In genomic region chr2:64455545-64455944, GRCh38 we compare ENCODE assay signal across 9 cellular contexts. TPM values are rescaled to one million over a fixed set of nuclear protein-coding genes. Genes with fewer than 3 reads are reported as not detected.
DNase-seq lines count a peak whose midpoint lies in the region; ATAC-seq and TF ChIP-seq lines count a peak whose summit lies in the region.
"Had no signal": no experiment of that assay in that cellular context is flagged by ENCODE, and none has a peak within 500 bp of the region (broad histone marks: within the 10 kb centered on the region; RNA-seq: fewer than 3 reads in every experiment).

No MANE protein-coding gene starts in this region.

- ATAC-seq in activated T-cell treated with anti-CD3 and anti-CD28 coated beads, Interleukin-2, amount 50 U/mL, for 72 hours (replicated peaks in 1 of 2), result no peak
- no peak for ATAC-seq in activated B cell treated with CpG ODN at 0.5 μM for 24 hours (ENCODE audit: low read depth)
- no peak for ATAC-seq in HG03025 (IDR thresholded peaks at IDR 0.05; ENCODE audit: low FRiP score, unreplicated experiment)
- ATAC-seq in HG03565 (IDR thresholded peaks at IDR 0.05; ENCODE audit: unreplicated experiment), result no peak

- TF ChIP-seq POLR2A in tibial nerve (IDR thresholded peaks at IDR 0.05), result no peak

- POLR2A ChIA-PET in activated B cell treated with CpG ODN at 0.5 μM for 24 hours (lab: Charles Lee), result interaction anchor here (1.1 kb wide), 1 partner anchor 18 kb away, joined by 3 read pairs; no protein-coding TSS in a partner anchor

- DNase-seq in activated T-cell treated with anti-CD3 and anti-CD28 coated beads, Interleukin-2, amount 50 U/mL, for 72 hours, result no peak
- DNase-seq in activated T-cell treated with anti-CD3 and anti-CD28 coated beads for 4 hours (no peak), activated B cell treated with CpG ODN at 0.5 μM for 24 hours (no peak), tibial nerve (ENCODE audit: low spot score in 2 of 2) (no peak), ureter (ENCODE audit: low spot score) (no peak)
- DNase-seq: COR-L47 had no signal

- H3K27ac ChIP-seq in tibial nerve, result peak overlapping the region in 3 of 4 donors; percentile 93 to 98 (median 98)

- WGBS in tibial nerve, 2 donors, result 46 to 55% methylated on average over 2 of the region's 2 CpGs

- H3K4me1 ChIP-seq in tibial nerve, result peaks cover 0 to 52% (median 6%) of the 10 kb centered on the region in 4 donors

- H3K27ac Mint-ChIP-seq in activated T-cell treated with anti-CD3 and anti-CD28 coated beads, Interleukin-2, amount 50 U/mL, for 72 hours, result no peak overlapping the region
- no peak overlapping the region for H3K27ac Mint-ChIP-seq in activated B cell treated with CpG ODN at 0.5 μM for 24 hours

- H3K9me3 ChIP-seq in iPS-18c (ENCODE audit: control insufficient read depth, insufficient read depth, low read length) (no peaks in the 10 kb centered on the region), tibial nerve (no peaks in the 10 kb centered on the region)

- intact Hi-C loops in activated B cell treated with CpG ODN at 0.5 μM for 24 hours (cut with micrococcal nuclease), result loop anchor here (2.0 kb wide), 2 partner anchors 19 to 33 kb away; no protein-coding TSS in a partner anchor

- H3K9me3 Mint-ChIP-seq in activated T-cell treated with anti-CD3 and anti-CD28 coated beads, Interleukin-2, amount 50 U/mL, for 72 hours, result no peaks in the 10 kb centered on the region
- no peaks in the 10 kb centered on the region for H3K9me3 Mint-ChIP-seq in activated B cell treated with CpG ODN at 0.5 μM for 24 hours

- no peaks in the 10 kb centered on the region for H3K27me3 ChIP-seq in tibial nerve

- CTCF ChIA-PET in activated B cell treated with CpG ODN at 0.5 μM for 24 hours (lab: Charles Lee), result interaction anchor here (1.0 kb wide), 1 partner anchor 129 kb away, joined by 3 read pairs; no protein-coding TSS in a partner anchor

- peaks cover 2 to 34% (median 6%) of the 10 kb centered on the region in 3 donors for H3K36me3 ChIP-seq in tibial nerve

- H3K27me3 Mint-ChIP-seq in activated T-cell treated with anti-CD3 and anti-CD28 coated beads, Interleukin-2, amount 50 U/mL, for 72 hours (ENCODE audit: low read depth), result peaks cover 7% of the 10 kb centered on the region
- H3K27me3 Mint-ChIP-seq in activated B cell treated with CpG ODN at 0.5 μM for 24 hours, result no peaks in the 10 kb centered on the region

- no peak for TF ChIP-seq EP300 in tibial nerve (IDR thresholded peaks at IDR 0.05)

- peaks cover 9% of the 10 kb centered on the region for H3K4me1 Mint-ChIP-seq in activated T-cell treated with anti-CD3 and anti-CD28 coated beads, Interleukin-2, amount 50 U/mL, for 72 hours (ENCODE audit: low read depth)
- peaks cover 9% of the 10 kb centered on the region for H3K4me1 Mint-ChIP-seq in activated B cell treated with CpG ODN at 0.5 μM for 24 hours

- H3K36me3 Mint-ChIP-seq in activated T-cell treated with anti-CD3 and anti-CD28 coated beads, Interleukin-2, amount 50 U/mL, for 72 hours (ENCODE audit: insufficient read depth in 2 of 2), result no peaks in the 10 kb centered on the region
- H3K36me3 Mint-ChIP-seq in activated B cell treated with CpG ODN at 0.5 μM for 24 hours (ENCODE audit: low read depth), result no peaks in the 10 kb centered on the region

- peak overlapping the region; percentile 76; the same call in 1 of the 2 replicates for H3K4me3 ChIP-seq in iPS-18c (ENCODE audit: insufficient read depth, low read depth, low read length)
- H3K4me3 ChIP-seq in tibial nerve, result peak overlapping the region in 3 of 4 donors; percentile 93 to 97 (median 97)

- H3K4me3 Mint-ChIP-seq in activated T-cell treated with anti-CD3 and anti-CD28 coated beads, Interleukin-2, amount 50 U/mL, for 72 hours, result peak overlapping the region; percentile 75 to 81
- H3K4me3 Mint-ChIP-seq in activated B cell treated with CpG ODN at 0.5 μM for 24 hours, result peak overlapping the region; percentile 75

- TF ChIP-seq CTCF in activated B cell treated with CpG ODN at 0.5 μM for 24 hours (IDR thresholded peaks at IDR 0.05) (no peak), tibial nerve (IDR thresholded peaks at IDR 0.05) (no peak)

RNA-seq across cellular contexts. Expression of gene LGALSL, which starts 1.6 kb away (rescaled TPM):
- total RNA-seq in activated T-cell treated with anti-CD3 and anti-CD28 coated beads, Interleukin-2, amount 50 U/mL, for 72 hours, result 1 to 10 TPM; 2.0 to 3.1 TPM
- total RNA-seq in activated B cell treated with CpG ODN at 0.5 μM for 24 hours (1.5 and 2.2 TPM in 2 replicates), tibial nerve (10 to 100 TPM; 13.8 to 33.4 (median 22.4) TPM), ureter (10.0 TPM)
